26 cellular contexts compared by ENCODE assay signal in the genomic region with DNA sequence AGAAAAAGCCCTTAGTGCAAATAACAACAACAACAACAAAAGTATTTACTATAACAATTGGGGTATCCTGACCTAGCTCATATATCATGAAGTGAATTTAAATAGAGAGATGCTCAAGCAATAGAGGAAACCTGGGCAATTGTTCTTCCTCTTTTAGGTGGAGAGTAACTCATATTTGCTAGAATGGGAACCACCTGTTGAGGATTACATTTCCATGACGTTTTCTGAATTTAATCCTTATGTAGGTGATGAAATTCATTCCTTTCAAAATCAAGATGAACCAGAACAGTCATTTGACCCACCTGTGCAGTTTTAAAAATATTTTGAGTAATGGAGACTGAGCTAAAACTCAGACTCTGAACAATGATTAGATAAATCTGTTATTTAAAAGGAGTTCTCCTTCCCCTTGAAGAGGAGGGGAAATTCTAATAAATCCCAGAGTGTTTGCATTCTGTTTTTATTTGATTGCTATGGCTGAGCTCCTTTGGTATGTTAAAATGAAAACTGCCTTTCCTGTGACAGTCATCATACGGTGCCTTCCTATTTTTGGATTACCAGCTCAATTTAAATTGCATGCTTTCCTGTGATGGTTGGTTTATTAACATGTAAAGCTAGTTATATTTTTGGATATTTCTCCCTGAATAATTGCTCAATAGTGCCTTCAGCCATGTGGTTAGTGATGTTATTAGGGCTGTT.
"Had no signal": no experiment of that assay in that cellular context is flagged by ENCODE, and none has a peak within 500 bp of the region (broad histone marks: within the 10 kb centered on the region; RNA-seq: fewer than 3 reads in every experiment).

No MANE protein-coding gene starts in this region.

- H2AFZ ChIP-seq: neural progenitor cell had no signal

- H3K4me3 Mint-ChIP-seq: natural killer cell treated with Interleukin-12 subunit alpha and Interleukin-12 subunit beta and Interleukin-15 and Interleukin-18, amount 100 ng/mL, for 72 hours; neural progenitor cell; stimulated activated memory B cell treated with anti-CD40 and anti-IgM and Interleukin-4, amounts not matched to agents 10 μg/mL and 1 μg/mL and 100 μg/mL, for 72 hours; stimulated activated naive CD8-positive, alpha-beta T cell treated with anti-CD3 and anti-CD28 coated beads, Interleukin-15, amount 100 ng/mL, for 72 hours had no signal

- H3K36me3 ChIP-seq: colonic mucosa, prostate gland had no signal

- H3K27me3 Mint-ChIP-seq: natural killer cell treated with Interleukin-12 subunit alpha and Interleukin-12 subunit beta and Interleukin-15 and Interleukin-18, amount 100 ng/mL, for 72 hours; stimulated activated memory B cell treated with anti-CD40 and anti-IgM and Interleukin-4, amounts not matched to agents 10 μg/mL and 1 μg/mL and 100 μg/mL, for 72 hours; stimulated activated naive CD8-positive, alpha-beta T cell treated with anti-CD3 and anti-CD28 coated beads, Interleukin-15, amount 100 ng/mL, for 72 hours had no signal

- H3K9me3 ChIP-seq: colonic mucosa, esophagus squamous epithelium, heart left ventricle, pancreas, prostate gland, right lobe of liver, spleen, testis, transverse colon had no signal

- H3K27ac ChIP-seq: colonic mucosa, esophagus squamous epithelium, heart left ventricle, neural progenitor cell, pancreas, prostate gland, right lobe of liver, spleen, testis, transverse colon had no signal

- H3K27ac Mint-ChIP-seq: natural killer cell treated with Interleukin-12 subunit alpha and Interleukin-12 subunit beta and Interleukin-15 and Interleukin-18, amount 100 ng/mL, for 72 hours; neural progenitor cell; stimulated activated memory B cell treated with anti-CD40 and anti-IgM and Interleukin-4, amounts not matched to agents 10 μg/mL and 1 μg/mL and 100 μg/mL, for 72 hours; stimulated activated naive CD8-positive, alpha-beta T cell treated with anti-CD3 and anti-CD28 coated beads, Interleukin-15, amount 100 ng/mL, for 72 hours had no signal

- H3K4me1 ChIP-seq: colonic mucosa, esophagus squamous epithelium, neural progenitor cell, pancreas, prostate gland, right lobe of liver, spleen, testis had no signal

- H3K27me3 ChIP-seq: colonic mucosa, esophagus squamous epithelium, heart left ventricle, neural progenitor cell, pancreas, right lobe of liver, spleen, testis, transverse colon had no signal

- ATAC-seq: heart left ventricle; left colon; left ventricle myocardium superior; natural killer cell treated with Interleukin-12 subunit alpha and Interleukin-12 subunit beta and Interleukin-15 and Interleukin-18, amount 100 ng/mL, for 72 hours; pancreas; right lobe of liver; stimulated activated memory B cell treated with anti-CD40 and anti-IgM and Interleukin-4, amounts not matched to agents 10 μg/mL and 1 μg/mL and 100 μg/mL, for 72 hours; stimulated activated naive CD8-positive, alpha-beta T cell treated with anti-CD3 and anti-CD28 coated beads, Interleukin-15, amount 100 ng/mL, for 72 hours had no signal

- H3K9ac ChIP-seq: neural progenitor cell had no signal

- DNase-seq: colonic mucosa; dermis blood vessel endothelial cell; esophagus squamous epithelium; foreskin fibroblast; heart left ventricle; hippocampal formation; left colon; left ventricle myocardium superior; mesenchymal stem cell; midbrain; occipital lobe; pancreas; retina; right lobe of liver; spleen; stimulated activated CD4-positive, alpha-beta T cell treated with anti-CD3 and anti-CD28 coated beads, Interleukin-15, amount 100 ng/mL, for 24 hours; stimulated activated CD4-positive, alpha-beta T cell treated with anti-CD3 and anti-CD28 coated beads, Interleukin-1b, Interleukin-23, amount 100 ng/mL, for 48 hours; stimulated activated CD4-positive, alpha-beta T cell treated with anti-CD3 and anti-CD28 coated beads, Interleukin-4, amount 100 ng/mL, for 24 hours; stimulated activated naive CD8-positive, alpha-beta T cell treated with anti-CD3 and anti-CD28 coated beads, Interleukin-15, amount 100 ng/mL, for 72 hours; testis; transverse colon had no signal

- H3K4me1 Mint-ChIP-seq: neural progenitor cell; stimulated activated memory B cell treated with anti-CD40 and anti-IgM and Interleukin-4, amounts not matched to agents 10 μg/mL and 1 μg/mL and 100 μg/mL, for 72 hours; stimulated activated naive CD8-positive, alpha-beta T cell treated with anti-CD3 and anti-CD28 coated beads, Interleukin-15, amount 100 ng/mL, for 72 hours had no signal

- H3K4me2 ChIP-seq: neural progenitor cell had no signal

- H3K4me3 ChIP-seq: colonic mucosa, esophagus squamous epithelium, heart left ventricle, lung, neural progenitor cell, pancreas, prostate gland, right lobe of liver, spleen, testis, transverse colon had no signal

- H3K9me3 Mint-ChIP-seq: natural killer cell treated with Interleukin-12 subunit alpha and Interleukin-12 subunit beta and Interleukin-15 and Interleukin-18, amount 100 ng/mL, for 72 hours; neural progenitor cell; stimulated activated memory B cell treated with anti-CD40 and anti-IgM and Interleukin-4, amounts not matched to agents 10 μg/mL and 1 μg/mL and 100 μg/mL, for 72 hours; stimulated activated naive CD8-positive, alpha-beta T cell treated with anti-CD3 and anti-CD28 coated beads, Interleukin-15, amount 100 ng/mL, for 72 hours had no signal
